Comparison of ENCODE assay signal across 1 cellular context in the genomic region with DNA sequence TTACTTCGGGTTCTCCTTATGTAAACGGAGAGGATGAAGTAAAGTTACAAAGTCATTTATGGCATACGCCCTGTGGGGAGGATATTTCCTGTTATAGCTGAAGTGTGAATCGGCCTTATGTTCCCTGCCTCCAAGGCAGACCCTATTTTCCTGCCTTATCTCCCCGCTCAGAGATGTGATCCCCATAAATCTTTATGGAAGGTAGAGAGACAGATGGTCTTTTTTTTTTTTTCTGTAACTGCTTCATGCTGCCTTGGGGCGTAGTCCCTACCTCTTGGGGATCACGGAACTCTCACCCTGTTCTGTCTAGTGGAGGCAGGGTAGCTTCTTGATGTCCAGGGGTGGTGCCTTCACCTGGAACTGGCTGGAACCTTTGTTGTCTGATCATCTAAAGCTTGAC.
TF ChIP-seq lines count a peak whose summit lies in the region.

No MANE protein-coding gene starts in this region.

TF ChIP-seq in HEK293, 187 proteins besides CTCF, POLR2A, EP300 and RAD21 (continued from another document):
- TF ChIP-seq ZNF76 (tag by site-specific recombination; IDR thresholded peaks at IDR 0.05; ENCODE audit: borderline replicate concordance, low read depth), result no peak
- TF ChIP-seq ZNF596 (tag by site-specific recombination; IDR thresholded peaks at IDR 0.05), result no peak
- no peak for TF ChIP-seq ZNF777 (tag by site-specific recombination; IDR thresholded peaks at IDR 0.05; ENCODE audit: borderline replicate concordance)
- TF ChIP-seq, protein P1, sequence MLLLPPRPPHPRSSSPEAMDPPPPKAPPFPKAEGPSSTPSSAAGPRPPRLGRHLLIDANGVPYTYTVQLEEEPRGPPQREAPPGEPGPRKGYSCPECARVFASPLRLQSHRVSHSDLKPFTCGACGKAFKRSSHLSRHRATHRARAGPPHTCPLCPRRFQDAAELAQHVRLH (tag by site-specific recombination; IDR thresholded peaks at IDR 0.05), result no peak
- TF ChIP-seq, protein P2, sequence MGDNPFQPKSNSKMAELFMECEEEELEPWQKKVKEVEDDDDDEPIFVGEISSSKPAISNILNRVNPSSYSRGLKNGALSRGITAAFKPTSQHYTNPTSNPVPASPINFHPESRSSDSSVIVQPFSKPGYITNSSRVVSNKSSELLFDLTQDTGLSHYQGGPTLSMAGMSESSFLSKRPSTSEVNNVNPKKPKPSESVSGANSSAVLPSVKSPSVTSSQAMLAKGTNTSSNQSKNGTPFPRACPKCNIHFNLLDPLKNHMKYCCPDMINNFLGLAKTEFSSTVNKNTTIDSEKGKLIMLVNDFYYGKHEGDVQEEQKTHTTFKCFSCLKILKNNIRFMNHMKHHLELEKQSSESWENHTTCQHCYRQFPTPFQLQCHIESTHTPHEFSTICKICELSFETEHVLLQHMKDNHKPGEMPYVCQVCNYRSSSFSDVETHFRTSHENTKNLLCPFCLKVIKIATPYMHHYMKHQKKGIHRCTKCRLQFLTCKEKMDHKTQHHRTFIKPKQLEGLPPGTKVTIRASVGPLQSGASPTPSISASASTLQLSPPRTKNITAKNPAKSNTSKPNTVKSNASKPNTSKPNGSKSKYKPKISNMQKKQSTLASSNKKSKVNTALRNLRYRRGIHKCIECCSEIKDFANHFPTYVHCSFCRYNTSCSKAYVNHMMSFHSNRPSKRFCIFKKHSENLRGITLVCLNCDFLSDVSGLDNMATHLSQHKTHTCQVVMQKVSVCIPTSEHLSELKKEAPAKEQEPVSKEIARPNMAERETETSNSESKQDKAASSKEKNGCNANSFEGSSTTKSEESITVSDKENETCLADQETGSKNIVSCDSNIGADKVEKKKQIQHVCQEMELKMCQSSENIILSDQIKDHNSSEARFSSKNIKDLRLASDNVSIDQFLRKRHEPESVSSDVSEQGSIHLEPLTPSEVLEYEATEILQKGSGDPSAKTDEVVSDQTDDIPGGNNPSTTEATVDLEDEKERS (tag by site-specific recombination; IDR thresholded peaks at IDR 0.05), result no peak
- TF ChIP-seq ZNF677 (tag by site-specific recombination; IDR thresholded peaks at IDR 0.05), result no peak
- no peak for TF ChIP-seq TCF7L2 (IDR thresholded peaks at IDR 0.05; ENCODE audit: borderline replicate concordance, low read depth, low read length)
- no peak for TF ChIP-seq ZBTB1 (tag by site-specific recombination; IDR thresholded peaks at IDR 0.05)
- TF ChIP-seq ZNF571 (tag by site-specific recombination; IDR thresholded peaks at IDR 0.05), result no peak
- TF ChIP-seq ZBTB6 (tag by site-specific recombination; IDR thresholded peaks at IDR 0.05), result no peak
- TF ChIP-seq ZNF18 (tag by site-specific recombination; IDR thresholded peaks at IDR 0.05), result 0 out of 2 replicates have a peak, but pooled peaks have one; percentile 25
